ENCODE assay signal across 29 cellular contexts in genomic region chr9:126316085-126316655, GRCh38.
"Had no signal": no experiment of that assay in that cellular context is flagged by ENCODE, and none has a peak within 500 bp of the region (broad histone marks: within the 10 kb centered on the region; RNA-seq: fewer than 3 reads in every experiment).

No MANE protein-coding gene starts in this region.

- H3K27ac ChIP-seq: neutrophil, pancreas, prostate gland, skin epidermis, spleen, thoracic aorta, thyroid gland, tibial nerve, upper lobe of left lung, vagina had no signal

- H3K4me3 ChIP-seq: pancreas, prostate gland, skin epidermis, smooth muscle cell, spleen, thoracic aorta, thyroid gland, tibial nerve, upper lobe of left lung, vagina had no signal

- H3K9me3 ChIP-seq: neutrophil, pancreas, prostate gland, spleen, thoracic aorta, thyroid gland, tibial nerve, upper lobe of left lung, vagina had no signal

- H3K36me3 ChIP-seq: neutrophil, pancreas, prostate gland, spleen, thoracic aorta, thyroid gland, tibial nerve, upper lobe of left lung, vagina had no signal

- ATAC-seq: naive thymus-derived CD8-positive, alpha-beta T cell; natural killer cell treated with Interleukin-12 subunit alpha and Interleukin-12 subunit beta and Interleukin-15 and Interleukin-18, amount 100 ng/mL, for 72 hours; pancreas; right cardiac atrium; sciatic nerve; stimulated activated memory B cell treated with anti-CD40 and anti-IgM and Interleukin-4, amounts not matched to agents 10 μg/mL and 1 μg/mL and 100 μg/mL, for 72 hours; stimulated activated naive CD8-positive, alpha-beta T cell treated with anti-CD3 and anti-CD28 coated beads, Interleukin-15, amount 100 ng/mL, for 72 hours; stimulated activated naive CD8-positive, alpha-beta T cell treated with anti-CD3 and anti-CD28 coated beads, Interleukin-15, Interleukin-2, amounts not matched to agents 100 U/mL and 50 U/mL, for 24 hours had no signal

- DNase-seq: naive thymus-derived CD8-positive, alpha-beta T cell; nephron progenitor cell; nucleus accumbens; pancreas; right cardiac atrium; spleen; stimulated activated CD4-positive, alpha-beta T cell treated with anti-CD3 and anti-CD28 coated beads, Interleukin-12 subunit alpha, Interleukin-12 subunit beta, amount 100 ng/mL, for 4 hours; stimulated activated CD4-positive, alpha-beta T cell treated with anti-CD3 and anti-CD28 coated beads, Interleukin-1b, Interleukin-23, amount 100 ng/mL, for 48 hours; stimulated activated CD4-positive, alpha-beta T cell treated with anti-CD3 and anti-CD28 coated beads, Interleukin-4, amount 100 ng/mL, for 1 hour; stimulated activated CD4-positive, alpha-beta T cell treated with anti-CD3 and anti-CD28 coated beads, Interleukin-4, amount 100 ng/mL, for 4 hours; stimulated activated CD8-positive, alpha-beta memory T cell treated with anti-CD3 and anti-CD28 coated beads, Interleukin-4, amount 100 ng/mL, for 48 hours; stimulated activated naive CD4-positive, alpha-beta T cell; stimulated activated naive CD8-positive, alpha-beta T cell treated with anti-CD3 and anti-CD28 coated beads, Interleukin-15, amount 100 ng/mL, for 72 hours; stimulated activated naive CD8-positive, alpha-beta T cell treated with anti-CD3 and anti-CD28 coated beads, Interleukin-15, Interleukin-2, amounts not matched to agents 100 U/mL and 50 U/mL, for 24 hours; substantia nigra; thyroid gland; trophoblast cell; upper lobe of left lung had no signal

- H3K4me1 ChIP-seq: pancreas, prostate gland, thyroid gland, tibial nerve, upper lobe of left lung, vagina had no signal

- H3K27me3 ChIP-seq: neutrophil, pancreas, spleen, thyroid gland, tibial nerve, upper lobe of left lung, vagina had no signal

- FAIRE-seq: pancreas, urothelium cell line had no signal

- H3K4me2 ChIP-seq: smooth muscle cell had no signal
